Comparison of ENCODE assay signal across 17 cellular contexts in the genomic region with DNA sequence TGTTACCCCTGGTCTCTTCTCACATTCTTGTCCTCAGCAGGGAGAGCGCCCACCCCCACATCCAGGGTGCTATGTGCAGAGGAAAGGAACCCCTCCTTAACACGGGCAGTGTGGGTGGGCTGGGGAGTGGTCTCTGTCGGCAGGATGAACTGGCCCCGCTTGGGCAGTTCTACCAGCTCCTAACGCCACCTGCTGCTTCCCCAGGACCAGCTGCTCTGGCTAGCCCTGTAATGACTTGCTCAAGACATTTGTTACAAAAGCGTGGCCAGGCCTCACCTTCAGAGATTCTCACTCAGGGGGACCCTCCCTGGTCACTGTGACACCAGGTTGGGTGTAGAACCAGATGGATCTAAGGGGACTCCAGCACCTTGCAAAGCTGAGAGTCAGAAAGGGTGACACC.
"Had no signal": no experiment of that assay in that cellular context is flagged by ENCODE, and none has a peak within 500 bp of the region (broad histone marks: within the 10 kb centered on the region; RNA-seq: fewer than 3 reads in every experiment).

No MANE protein-coding gene starts in this region.

- DNase-seq: activated CD4-positive, CD25-positive, alpha-beta regulatory T cell treated with anti-CD3 and anti-CD28 coated beads, Interleukin-2, amount 50 U/mL, for 72 hours; activated naive CD4-positive, alpha-beta T cell treated with anti-CD3 and anti-CD28 coated beads for 36 hours; activated naive CD8-positive, alpha-beta T cell treated with anti-CD3 and anti-CD28 coated beads, Interleukin-2, amount 50 U/mL, for 24 hours; activated T-cell treated with anti-CD3 and anti-CD28 coated beads for 4 hours; head of caudate nucleus; left cardiac atrium; midbrain; ovary; sigmoid colon; stimulated activated CD4-positive, alpha-beta T cell treated with anti-CD3 and anti-CD28 coated beads, Interleukin-1b, Interleukin-23, amount 100 ng/mL, for 48 hours; stimulated activated naive CD8-positive, alpha-beta T cell treated with anti-CD3 and anti-CD28 coated beads, Interleukin-15, amount 100 ng/mL, for 72 hours had no signal

- ATAC-seq: activated naive CD8-positive, alpha-beta T cell treated with anti-CD3 and anti-CD28 coated beads, Interleukin-2, amount 50 U/mL, for 24 hours; activated T-helper 17 cell treated with anti-CD3 and anti-CD28 coated beads, Interleukin-2, amount 50 U/mL, for 72 hours; left cardiac atrium; stimulated activated naive CD8-positive, alpha-beta T cell treated with anti-CD3 and anti-CD28 coated beads, Interleukin-15, amount 100 ng/mL, for 72 hours had no signal

- H3K27me3 ChIP-seq: ascending aorta, ovary, sigmoid colon, upper lobe of left lung had no signal

- H3K4me3 Mint-ChIP-seq: activated naive CD4-positive, alpha-beta T cell treated with anti-CD3 and anti-CD28 coated beads for 36 hours; activated naive CD8-positive, alpha-beta T cell treated with anti-CD3 and anti-CD28 coated beads, Interleukin-2, amount 50 U/mL, for 24 hours; activated T-helper 17 cell treated with anti-CD3 and anti-CD28 coated beads, Interleukin-2, amount 50 U/mL, for 72 hours; neural crest cell; stimulated activated naive CD8-positive, alpha-beta T cell treated with anti-CD3 and anti-CD28 coated beads, Interleukin-15, amount 100 ng/mL, for 72 hours had no signal

- H3K27ac ChIP-seq: ascending aorta, epithelial cell of prostate, ovary, sigmoid colon, upper lobe of left lung had no signal

- H3K4me1 ChIP-seq: ascending aorta, upper lobe of left lung had no signal

- H3K27me3 Mint-ChIP-seq: activated naive CD8-positive, alpha-beta T cell treated with anti-CD3 and anti-CD28 coated beads, Interleukin-2, amount 50 U/mL, for 24 hours; activated T-helper 17 cell treated with anti-CD3 and anti-CD28 coated beads, Interleukin-2, amount 50 U/mL, for 72 hours; stimulated activated naive CD8-positive, alpha-beta T cell treated with anti-CD3 and anti-CD28 coated beads, Interleukin-15, amount 100 ng/mL, for 72 hours had no signal

- H3K9me3 ChIP-seq: ascending aorta, ovary, sigmoid colon, upper lobe of left lung had no signal

- H3K36me3 ChIP-seq: ascending aorta, ovary, upper lobe of left lung had no signal

- H3K4me3 ChIP-seq: ascending aorta, lung, ovary, sigmoid colon, upper lobe of left lung had no signal

- H3K4me1 Mint-ChIP-seq: activated naive CD8-positive, alpha-beta T cell treated with anti-CD3 and anti-CD28 coated beads, Interleukin-2, amount 50 U/mL, for 24 hours; activated T-helper 17 cell treated with anti-CD3 and anti-CD28 coated beads, Interleukin-2, amount 50 U/mL, for 72 hours; neural crest cell; stimulated activated naive CD8-positive, alpha-beta T cell treated with anti-CD3 and anti-CD28 coated beads, Interleukin-15, amount 100 ng/mL, for 72 hours had no signal

- H3K27ac Mint-ChIP-seq: activated naive CD4-positive, alpha-beta T cell treated with anti-CD3 and anti-CD28 coated beads for 36 hours; activated naive CD8-positive, alpha-beta T cell treated with anti-CD3 and anti-CD28 coated beads, Interleukin-2, amount 50 U/mL, for 24 hours; activated T-helper 17 cell treated with anti-CD3 and anti-CD28 coated beads, Interleukin-2, amount 50 U/mL, for 72 hours; stimulated activated naive CD8-positive, alpha-beta T cell treated with anti-CD3 and anti-CD28 coated beads, Interleukin-15, amount 100 ng/mL, for 72 hours had no signal

- H3K9me3 Mint-ChIP-seq: activated naive CD4-positive, alpha-beta T cell treated with anti-CD3 and anti-CD28 coated beads for 36 hours; activated naive CD8-positive, alpha-beta T cell treated with anti-CD3 and anti-CD28 coated beads, Interleukin-2, amount 50 U/mL, for 24 hours; activated T-helper 17 cell treated with anti-CD3 and anti-CD28 coated beads, Interleukin-2, amount 50 U/mL, for 72 hours; neural crest cell; stimulated activated naive CD8-positive, alpha-beta T cell treated with anti-CD3 and anti-CD28 coated beads, Interleukin-15, amount 100 ng/mL, for 72 hours had no signal
